In genomic region chr5:113487779-113488644, GRCh38 we compare ENCODE assay signal across 1 cellular context.
TF ChIP-seq lines count a peak whose summit lies in the region.

Gene MCC (minus strand): TSS chr5:113488453.

TF ChIP-seq in GM23338, 12 proteins besides CTCF, POLR2A, EP300 and RAD21 (continued from another document):
- TF ChIP-seq, protein P1, sequence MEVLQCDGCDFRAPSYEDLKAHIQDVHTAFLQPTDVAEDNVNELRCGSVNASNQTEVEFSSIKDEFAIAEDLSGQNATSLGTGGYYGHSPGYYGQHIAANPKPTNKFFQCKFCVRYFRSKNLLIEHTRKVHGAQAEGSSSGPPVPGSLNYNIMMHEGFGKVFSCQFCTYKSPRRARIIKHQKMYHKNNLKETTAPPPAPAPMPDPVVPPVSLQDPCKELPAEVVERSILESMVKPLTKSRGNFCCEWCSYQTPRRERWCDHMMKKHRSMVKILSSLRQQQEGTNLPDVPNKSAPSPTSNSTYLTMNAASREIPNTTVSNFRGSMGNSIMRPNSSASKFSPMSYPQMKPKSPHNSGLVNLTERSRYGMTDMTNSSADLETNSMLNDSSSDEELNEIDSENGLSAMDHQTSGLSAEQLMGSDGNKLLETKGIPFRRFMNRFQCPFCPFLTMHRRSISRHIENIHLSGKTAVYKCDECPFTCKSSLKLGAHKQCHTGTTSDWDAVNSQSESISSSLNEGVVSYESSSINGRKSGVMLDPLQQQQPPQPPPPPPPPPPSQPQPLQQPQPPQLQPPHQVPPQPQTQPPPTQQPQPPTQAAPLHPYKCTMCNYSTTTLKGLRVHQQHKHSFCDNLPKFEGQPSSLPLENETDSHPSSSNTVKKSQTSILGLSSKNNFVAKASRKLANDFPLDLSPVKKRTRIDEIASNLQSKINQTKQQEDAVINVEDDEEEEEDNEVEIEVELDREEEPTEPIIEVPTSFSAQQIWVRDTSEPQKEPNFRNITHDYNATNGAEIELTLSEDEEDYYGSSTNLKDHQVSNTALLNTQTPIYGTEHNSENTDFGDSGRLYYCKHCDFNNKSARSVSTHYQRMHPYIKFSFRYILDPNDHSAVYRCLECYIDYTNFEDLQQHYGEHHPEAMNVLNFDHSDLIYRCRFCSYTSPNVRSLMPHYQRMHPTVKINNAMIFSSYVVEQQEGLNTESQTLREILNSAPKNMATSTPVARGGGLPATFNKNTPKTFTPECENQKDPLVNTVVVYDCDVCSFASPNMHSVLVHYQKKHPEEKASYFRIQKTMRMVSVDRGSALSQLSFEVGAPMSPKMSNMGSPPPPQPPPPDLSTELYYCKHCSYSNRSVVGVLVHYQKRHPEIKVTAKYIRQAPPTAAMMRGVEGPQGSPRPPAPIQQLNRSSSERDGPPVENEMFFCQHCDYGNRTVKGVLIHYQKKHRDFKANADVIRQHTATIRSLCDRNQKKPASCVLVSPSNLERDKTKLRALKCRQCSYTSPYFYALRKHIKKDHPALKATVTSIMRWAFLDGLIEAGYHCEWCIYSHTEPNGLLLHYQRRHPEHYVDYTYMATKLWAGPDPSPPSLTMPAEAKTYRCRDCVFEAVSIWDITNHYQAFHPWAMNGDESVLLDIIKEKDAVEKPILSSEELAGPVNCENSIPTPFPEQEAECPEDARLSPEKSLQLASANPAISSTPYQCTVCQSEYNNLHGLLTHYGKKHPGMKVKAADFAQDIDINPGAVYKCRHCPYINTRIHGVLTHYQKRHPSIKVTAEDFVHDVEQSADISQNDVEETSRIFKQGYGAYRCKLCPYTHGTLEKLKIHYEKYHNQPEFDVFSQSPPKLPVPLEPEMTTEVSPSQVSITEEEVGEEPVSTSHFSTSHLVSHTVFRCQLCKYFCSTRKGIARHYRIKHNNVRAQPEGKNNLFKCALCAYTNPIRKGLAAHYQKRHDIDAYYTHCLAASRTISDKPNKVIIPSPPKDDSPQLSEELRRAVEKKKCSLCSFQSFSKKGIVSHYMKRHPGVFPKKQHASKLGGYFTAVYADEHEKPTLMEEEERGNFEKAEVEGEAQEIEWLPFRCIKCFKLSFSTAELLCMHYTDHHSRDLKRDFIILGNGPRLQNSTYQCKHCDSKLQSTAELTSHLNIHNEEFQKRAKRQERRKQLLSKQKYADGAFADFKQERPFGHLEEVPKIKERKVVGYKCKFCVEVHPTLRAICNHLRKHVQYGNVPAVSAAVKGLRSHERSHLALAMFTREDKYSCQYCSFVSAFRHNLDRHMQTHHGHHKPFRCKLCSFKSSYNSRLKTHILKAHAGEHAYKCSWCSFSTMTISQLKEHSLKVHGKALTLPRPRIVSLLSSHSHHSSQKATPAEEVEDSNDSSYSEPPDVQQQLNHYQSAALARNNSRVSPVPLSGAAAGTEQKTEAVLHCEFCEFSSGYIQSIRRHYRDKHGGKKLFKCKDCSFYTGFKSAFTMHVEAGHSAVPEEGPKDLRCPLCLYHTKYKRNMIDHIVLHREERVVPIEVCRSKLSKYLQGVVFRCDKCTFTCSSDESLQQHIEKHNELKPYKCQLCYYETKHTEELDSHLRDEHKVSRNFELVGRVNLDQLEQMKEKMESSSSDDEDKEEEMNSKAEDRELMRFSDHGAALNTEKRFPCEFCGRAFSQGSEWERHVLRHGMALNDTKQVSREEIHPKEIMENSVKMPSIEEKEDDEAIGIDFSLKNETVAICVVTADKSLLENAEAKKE (CRISPR knock-in tag; IDR thresholded peaks at IDR 0.05), result no peak
- no peak for TF ChIP-seq ZNF331 (CRISPR knock-in tag; IDR thresholded peaks at IDR 0.05; ENCODE audit: low read depth)
- peak; percentile 42 for TF ChIP-seq POLR2AphosphoS5 (IDR thresholded peaks at IDR 0.05; ENCODE audit: low read depth)
